ENCODE assay signal across 19 cellular contexts in genomic region chr22:33274941-33275443, GRCh38.
"Had no signal": no experiment of that assay in that cellular context is flagged by ENCODE, and none has a peak within 500 bp of the region (broad histone marks: within the 10 kb centered on the region; RNA-seq: fewer than 3 reads in every experiment).

No MANE protein-coding gene starts in this region.

- H3K9me3 ChIP-seq: body of pancreas, lower lobe of right lung, tibial artery had no signal

- DNase-seq: activated CD4-positive, alpha-beta T cell treated with anti-CD3 and anti-CD28 coated beads for 4 hours; activated CD4-positive, CD25-positive, alpha-beta regulatory T cell; activated effector memory CD4-positive, alpha-beta T cell treated with Interleukin-2 at 50 U/mL for 16 hours; activated naive CD4-positive, alpha-beta T cell treated with anti-CD3 and anti-CD28 coated beads, Interleukin-2, amount 50 U/mL, for 16 hours; anterior cingulate cortex; dermis blood vessel endothelial cell; effector CD8-positive, alpha-beta T cell; foreskin fibroblast; hippocampal formation; lower lobe of right lung; occipital lobe; stimulated activated CD4-positive, alpha-beta T cell treated with anti-CD3 and anti-CD28 coated beads, Interleukin-12 subunit alpha, Interleukin-12 subunit beta, amount 100 ng/mL, for 4 hours; T-helper 17 cell had no signal

- ATAC-seq: activated T-cell treated with anti-CD3 and anti-CD28 coated beads, Interleukin-2, amount 50 U/mL, for 72 hours; body of pancreas; lower lobe of right lung; naive thymus-derived CD4-positive, alpha-beta T cell; stimulated activated naive CD8-positive, alpha-beta T cell treated with anti-CD3 and anti-CD28 coated beads, Interleukin-15, amount 100 ng/mL, for 72 hours; T-helper 17 cell had no signal

- H3K27ac ChIP-seq: body of pancreas, cardiac muscle cell, lower lobe of right lung, tibial artery had no signal

- H3K4me3 ChIP-seq: body of pancreas, cardiac muscle cell, lower lobe of right lung, tibial artery had no signal

- H3K4me1 ChIP-seq: lower lobe of right lung had no signal

- H3K27me3 ChIP-seq: body of pancreas, cardiac muscle cell, tibial artery had no signal
